9 cellular contexts compared by ENCODE assay signal in genomic region chr20:50379049-50379990, GRCh38.
DNase-seq lines count a peak whose midpoint lies in the region; ATAC-seq, FAIRE-seq and TF ChIP-seq lines count a peak whose summit lies in the region.
"Had no signal": no experiment of that assay in that cellular context is flagged by ENCODE, and none has a peak within 500 bp of the region (broad histone marks: within the 10 kb centered on the region; RNA-seq: fewer than 3 reads in every experiment).

No MANE protein-coding gene starts in this region.

- H3K27me3 Mint-ChIP-seq in CD4-positive, alpha-beta memory T cell: no peaks in the 10 kb centered on the region

- H3K23me2 ChIP-seq in H1 (ENCODE audit: low read depth, low read length): peaks cover 3% of the 10 kb centered on the region; the same call in 1 of the 2 replicates

- H2AFZ ChIP-seq in H1 (ENCODE audit: low read length): no peak overlapping the region

- TF ChIP-seq POLR2A in H1 (IDR thresholded peaks at IDR 0.05; ENCODE audit: control extremely low read depth in 1 of 2, low read depth in 2 of 2, low read length in 2 of 2): no peak

- H3K4me1 Mint-ChIP-seq in CD4-positive, alpha-beta memory T cell: peaks cover 18 to 55% (median 38%) of the 10 kb centered on the region in 4 donors

- no peak overlapping the region for H3K14ac ChIP-seq in H1 (ENCODE audit: insufficient read length)

- peak; percentile 66 for DNase-seq in BE2C
- DNase-seq in NCI-H1417 treated with DMSO at 0.1 percent for 48 hours (lab: John Stamatoyannopoulos, UW): peak; percentile 48
- DNase-seq in H1 (ENCODE audit: low read depth in 1 of 2, low spot score in 2 of 2): no peak
- DNase-seq in COLO829 (ENCODE audit: low spot score): no peak
- no peak for DNase-seq in CD4-positive, alpha-beta memory T cell
- no peak for DNase-seq in GM13976 (ENCODE audit: low spot score)

- no peak overlapping the region for H2AK5ac ChIP-seq in H1 (ENCODE audit: low read depth, low read length)

- no peak overlapping the region for H2BK120ac ChIP-seq in H1 (replicated peaks; ENCODE audit: low read depth, low read length)

- H3K4me1 ChIP-seq in BE2C (peaks cover 7% of the 10 kb centered on the region), H1 (replicated peaks in 1 of 4; ENCODE audit: control insufficient read depth in 3 of 4, insufficient read depth in 4 of 4, low read length in 3 of 4) (no peaks in the 10 kb centered on the region), neutrophil (ENCODE audit: control insufficient read depth in 1 of 2, insufficient read depth in 1 of 2, low read depth in 1 of 2, low read length in 1 of 2) (peaks cover 46 to 55% of the 10 kb centered on the region in 2 experiments)
- H3K4me1 ChIP-seq in CD4-positive, alpha-beta memory T cell (ENCODE audit: insufficient read depth, low read length): peaks cover 24% of the 10 kb centered on the region

- TF ChIP-seq CTCF in BE2C (IDR thresholded peaks at IDR 0.05; ENCODE audit: low read depth, low read length) (no peak), H1 (IDR thresholded peaks at IDR 0.05; ENCODE audit: control extremely low read depth in 1 of 3, insufficient read depth in 1 of 3, low read depth in 1 of 3, low read length in 3 of 3) (no peak), neutrophil (IDR thresholded peaks at IDR 0.05) (no peak), GM13976 (IDR thresholded peaks at IDR 0.05; ENCODE audit: borderline replicate concordance, control extremely low read depth, extremely low read depth, insufficient read depth, missing control alignments) (no peak)

- H3K23ac ChIP-seq in H1 (ENCODE audit: insufficient read length): no peak overlapping the region

- POLR2A ChIA-PET in H1 (lab: Charles Lee; ENCODE audit: partially characterized antibody): no interaction called here
- POLR2A ChIA-PET in CD4-positive, alpha-beta memory T cell (lab: Charles Lee; ENCODE audit: partially characterized antibody): no interaction called here

- no peak overlapping the region for H2BK15ac ChIP-seq in H1 (ENCODE audit: low read length)

- H3K27ac Mint-ChIP-seq in CD4-positive, alpha-beta memory T cell: peak overlapping the region in 1 of 7 donors; percentile 88

- no peak overlapping the region for H2BK5ac ChIP-seq in H1 (ENCODE audit: low read depth, low read length)

- no peak for TF ChIP-seq RAD21 in H1 (IDR thresholded peaks at IDR 0.05 in 1 of 2, conservative IDR thresholded peaks at IDR 0.05 in 1 of 2; ENCODE audit: low read depth in 2 of 2, low read length in 2 of 2)

- no peak overlapping the region for H3K4me2 ChIP-seq in H1 (ENCODE audit: insufficient read depth in 1 of 2, low read depth in 2 of 2, low read length in 2 of 2)

- H2BK20ac ChIP-seq in H1 (ENCODE audit: low read length): no peak overlapping the region

- no peak overlapping the region for H3K4me3 Mint-ChIP-seq in CD4-positive, alpha-beta memory T cell

- TF ChIP-seq EP300 in H1 (IDR thresholded peaks at IDR 0.05; ENCODE audit: borderline replicate concordance in 1 of 2, low read depth in 2 of 2, low read length in 2 of 2): no peak

- WGBS in H1 (ENCODE audit: extremely low coverage in 1 of 2, insufficient coverage in 1 of 2, insufficient read length in 1 of 2, insufficient replicate concordance in 2 of 2, low coverage in 1 of 2, low lambda C conversion rate in 2 of 2, missing lambda C conversion rate in 1 of 2), 2 experiments: 90% methylated on average over 37 of the region's 38 CpGs; no CpG with 5 or more reads in 1 of the 2 experiments

- H3K9ac ChIP-seq in H1 (replicated peaks in 1 of 4; ENCODE audit: extremely low read depth in 1 of 4, low read depth in 3 of 4, low read length in 3 of 4): no peak overlapping the region

- H2BK12ac ChIP-seq in H1 (ENCODE audit: low read depth, low read length): no peak overlapping the region

- in situ Hi-C loops in GM13976 (cut with MboI; ENCODE audit: low sequenced_read_pairs, unreplicated experiment): no loop called here

- no peak overlapping the region for H3K4ac ChIP-seq in H1 (replicated peaks; ENCODE audit: insufficient read length, low read depth, low read length)

- H3K4me3 ChIP-seq in BE2C (ENCODE audit: low read depth, low read length) (peak overlapping the region; percentile 33), H1 (ENCODE audit: extremely low read depth in 1 of 4, insufficient read depth in 2 of 4, low read depth in 3 of 4, low read length in 4 of 4) (no peak overlapping the region), neutrophil (ENCODE audit: low read depth in 1 of 2, low read length in 1 of 2) (peak overlapping the region; percentile 15 to 24)
- H3K4me3 ChIP-seq in CD4-positive, alpha-beta memory T cell (ENCODE audit: low read length in 2 of 2): no peak overlapping the region

- H3K27me3 ChIP-seq in BE2C (0 out of 2 replicates have a peak, but pooled peaks cover 3% of the 10 kb centered on the region), H1 (replicated peaks in 1 of 4; ENCODE audit: control insufficient read depth in 3 of 4, extremely low read depth in 1 of 4, insufficient read depth in 3 of 4, low read length in 3 of 4) (no peaks in the 10 kb centered on the region), neutrophil (no peaks in the 10 kb centered on the region)
- no peaks in the 10 kb centered on the region for H3K27me3 ChIP-seq in CD4-positive, alpha-beta memory T cell (ENCODE audit: insufficient read depth, low read length)

- H3K9me3 Mint-ChIP-seq in CD4-positive, alpha-beta memory T cell: peaks cover 0 to 1% (median 0%) of the 10 kb centered on the region in 8 donors

- no peak overlapping the region for H4K5ac ChIP-seq in H1 (ENCODE audit: insufficient read length, low read depth, low read length)

- H3K56ac ChIP-seq in H1 (replicated peaks; ENCODE audit: insufficient read length, low read depth, low read length): no peak overlapping the region

- H3K27ac ChIP-seq in H1 (ENCODE audit: low read depth, low read length) (no peak overlapping the region), neutrophil (peak overlapping the region; percentile 44)
- H3K27ac ChIP-seq in CD4-positive, alpha-beta memory T cell (ENCODE audit: low read depth, low read length): no peak overlapping the region

- CTCF ChIA-PET in H1 (lab: Charles Lee; ENCODE audit: partially characterized antibody): interaction anchor here (0.6 to 1.4 kb wide), 5 partner anchors 10 to 259 kb away, joined by 3 to 4 read pairs (median 3); no protein-coding TSS in a partner anchor
- CTCF ChIA-PET in CD4-positive, alpha-beta memory T cell (lab: Charles Lee; ENCODE audit: partially characterized antibody): interaction anchor here (1.4 kb wide), 1 partner anchor 9 kb away, joined by 3 read pairs; no protein-coding TSS in a partner anchor

- H3K9me3 ChIP-seq in BE2C (no peaks in the 10 kb centered on the region), H1 (ENCODE audit: insufficient read depth in 2 of 2, low read depth in 1 of 2, low read length in 1 of 2) (no peaks in the 10 kb centered on the region), neutrophil (no peaks in the 10 kb centered on the region)
- no peaks in the 10 kb centered on the region for H3K9me3 ChIP-seq in CD4-positive, alpha-beta memory T cell (ENCODE audit: control insufficient read depth in 1 of 2, low read length in 2 of 2)

- H3K36me3 ChIP-seq in BE2C (no peaks in the 10 kb centered on the region), H1 (ENCODE audit: control insufficient read depth in 2 of 4, insufficient read depth in 4 of 4, low read length in 3 of 4) (no peaks in the 10 kb centered on the region), neutrophil (no peaks in the 10 kb centered on the region)
- no peaks in the 10 kb centered on the region for H3K36me3 ChIP-seq in CD4-positive, alpha-beta memory T cell (ENCODE audit: insufficient read depth, low read length)

- no peak overlapping the region for H4K91ac ChIP-seq in H1 (replicated peaks; ENCODE audit: insufficient read length, low read length)

- no peaks in the 10 kb centered on the region for H3K79me1 ChIP-seq in H1 (ENCODE audit: low read depth, low read length)

- H3K79me2 ChIP-seq in H1 (ENCODE audit: control insufficient read depth in 1 of 2, insufficient read depth in 2 of 2, low read length in 2 of 2): no peaks in the 10 kb centered on the region

- no peak for ATAC-seq in HG02759 (IDR thresholded peaks at IDR 0.05; ENCODE audit: unreplicated experiment)

- no peak for FAIRE-seq in H1 (lab: Jason Lieb, UNC)
- FAIRE-seq: keratinocyte had no signal

- no peaks in the 10 kb centered on the region for H3K36me3 Mint-ChIP-seq in CD4-positive, alpha-beta memory T cell

- intact Hi-C loops in CD4-positive, alpha-beta memory T cell (cut with micrococcal nuclease): no loop called here

- no peaks in the 10 kb centered on the region for H4K20me1 ChIP-seq in H1 (replicated peaks in 1 of 2; ENCODE audit: control insufficient read depth in 1 of 2, insufficient read depth in 2 of 2, low read length in 2 of 2)

- peak overlapping the region; percentile 14; the same call in 1 of the 2 replicates for H4K8ac ChIP-seq in H1 (ENCODE audit: extremely low read depth, insufficient read depth, low read length)

- H3K18ac ChIP-seq in H1 (ENCODE audit: extremely low read depth, low read length): no peak overlapping the region

TF ChIP-seq in H1, 55 proteins besides CTCF, POLR2A, EP300 and RAD21:
- TF ChIP-seq ATF3 (IDR thresholded peaks at IDR 0.05; ENCODE audit: insufficient read depth, low read depth, low read length) (no peak), CHD1 (IDR thresholded peaks at IDR 0.05; ENCODE audit: low read depth, low read length) (no peak), PHF8 (conservative IDR thresholded peaks at IDR 0.05; ENCODE audit: low read depth, low read length) (no peak), CEBPB (IDR thresholded peaks at IDR 0.05; ENCODE audit: low read depth, low read length) (no peak), SP2 (IDR thresholded peaks at IDR 0.05; ENCODE audit: low read length) (no peak), FOSL1 (IDR thresholded peaks at IDR 0.05; ENCODE audit: insufficient read depth, low read depth, low read length) (no peak)

Comparison
In these comparisons a context has a peak if more than half of its experiments do, and no peak if none do; other contexts are left out.
1. DNase-seq: peak in BE2C (single experiment) and NCI-H1417 treated with DMSO at 0.1 percent for 48 hours (single experiment); none in H1 (0 of 2), COLO829 (single experiment), CD4-positive, alpha-beta memory T cell (0 of 5) and GM13976 (single experiment).
2. H3K4me3 ChIP-seq: peak in BE2C (single experiment) and neutrophil (2 of 2); none in H1 (0 of 4) and CD4-positive, alpha-beta memory T cell (0 of 2).